ENCODE assay signal across 30 cellular contexts in genomic region chr11:119880873-119881272, GRCh38.
"Had no signal": no experiment of that assay in that cellular context is flagged by ENCODE, and none has a peak within 500 bp of the region (broad histone marks: within the 10 kb centered on the region; RNA-seq: fewer than 3 reads in every experiment).

No MANE protein-coding gene starts in this region.

- H3K4me1 ChIP-seq: colonic mucosa, gastrocnemius medialis, left lung had no signal

- DNase-seq: cerebellar nuclear complex; colonic mucosa; cortex of kidney; effector CD8-positive, alpha-beta T cell; effector memory CD8-positive, alpha-beta T cell; erythroblast; esophagus squamous epithelium; foreskin fibroblast; foreskin melanocyte; gastrocnemius medialis; glutamatergic neuron; head of caudate nucleus; heart right ventricle; hypothalamus; immature natural killer cell; islet precursor cell; kidney; kidney glomerular epithelial cell; left lung; left ventricle myocardium superior; mammary epithelial cell; mesendoderm; midbrain had no signal

- H3K27ac ChIP-seq: colonic mucosa, epithelial cell of prostate, esophagus squamous epithelium, gastrocnemius medialis, heart right ventricle, left lung had no signal

- H3K36me3 Mint-ChIP-seq: memory B cell had no signal

- H3K36me3 ChIP-seq: colonic mucosa, esophagus squamous epithelium, gastrocnemius medialis, heart right ventricle, left lung had no signal

- H3K9me3 Mint-ChIP-seq: central memory CD8-positive, alpha-beta T cell; dendritic cell treated with granulocyte-macrophage colony-stimulating factor and Interleukin-4, amounts not matched to agents 40 ng/mL and 50 ng/mL, for 4 days; effector memory CD8-positive, alpha-beta T cell; endodermal cell; immature natural killer cell; memory B cell had no signal

- H3K4me1 Mint-ChIP-seq: central memory CD8-positive, alpha-beta T cell; immature natural killer cell; memory B cell had no signal

- H3K27ac Mint-ChIP-seq: dendritic cell treated with granulocyte-macrophage colony-stimulating factor and Interleukin-4, amounts not matched to agents 40 ng/mL and 50 ng/mL, for 4 days; effector memory CD8-positive, alpha-beta T cell; endodermal cell; immature natural killer cell; memory B cell had no signal

- H3K9me3 ChIP-seq: colonic mucosa, esophagus squamous epithelium, gastrocnemius medialis, heart right ventricle, left lung had no signal

- ATAC-seq: effector memory CD8-positive, alpha-beta T cell; esophagus mucosa; gastrocnemius medialis; heart right ventricle; left lung; left ventricle myocardium superior had no signal

- H3K27me3 ChIP-seq: colonic mucosa, gastrocnemius medialis had no signal

- H3K4me3 ChIP-seq: colonic mucosa, esophagus squamous epithelium, gastrocnemius medialis, heart right ventricle, left lung, lung had no signal

- H3K4me3 Mint-ChIP-seq: central memory CD8-positive, alpha-beta T cell; dendritic cell treated with granulocyte-macrophage colony-stimulating factor and Interleukin-4, amounts not matched to agents 40 ng/mL and 50 ng/mL, for 4 days; effector memory CD8-positive, alpha-beta T cell; endodermal cell; immature natural killer cell; memory B cell had no signal
